ENCODE assay signal across 8 cellular contexts in the genomic region with DNA sequence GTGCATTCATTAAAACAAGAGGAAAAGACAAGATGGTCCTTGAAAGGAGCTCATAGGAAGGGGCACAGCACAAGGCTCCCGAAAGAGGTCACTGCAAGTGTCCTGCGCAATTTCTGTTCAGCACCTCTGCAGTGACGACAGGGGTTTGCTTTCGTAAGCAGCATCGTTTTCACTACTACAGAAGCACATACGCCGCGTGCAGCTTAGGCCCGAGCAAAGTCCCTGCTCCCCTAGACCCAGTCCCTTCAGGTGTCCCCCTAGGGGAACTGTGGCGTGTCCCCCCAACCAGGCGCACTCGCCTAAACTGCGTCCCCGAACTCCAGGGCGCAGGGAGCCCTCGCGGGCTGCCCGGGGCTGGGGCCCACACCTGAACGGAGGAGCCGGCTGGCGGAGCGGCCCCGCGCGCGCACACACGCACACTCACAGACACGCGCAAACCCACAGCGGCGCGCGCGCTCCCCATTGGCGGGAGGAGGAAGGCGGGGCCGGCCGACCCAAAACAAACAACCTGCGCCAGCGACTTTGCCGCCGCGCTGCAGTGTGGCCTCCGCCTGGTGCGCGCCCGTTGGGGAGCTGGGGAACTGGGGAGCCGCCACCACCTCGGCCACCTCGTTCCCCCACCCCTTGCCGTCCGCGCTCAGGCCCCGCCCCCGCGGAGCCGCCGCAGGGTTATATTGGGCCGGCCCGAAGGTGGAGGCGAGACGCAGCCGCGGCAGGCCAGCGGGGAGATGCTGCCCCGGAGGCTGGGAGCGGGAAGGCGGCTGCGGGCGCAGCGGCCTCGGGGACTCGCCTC. TPM values are rescaled to one million over a fixed set of nuclear protein-coding genes. Genes with fewer than 3 reads are reported as not detected.
A peak's percentile ranks its signal among the peaks of the same experiment; 100 is the strongest.
DNase-seq lines count a peak whose midpoint lies in the region; ATAC-seq, FAIRE-seq and TF ChIP-seq lines count a peak whose summit lies in the region.

A gene with protein sequence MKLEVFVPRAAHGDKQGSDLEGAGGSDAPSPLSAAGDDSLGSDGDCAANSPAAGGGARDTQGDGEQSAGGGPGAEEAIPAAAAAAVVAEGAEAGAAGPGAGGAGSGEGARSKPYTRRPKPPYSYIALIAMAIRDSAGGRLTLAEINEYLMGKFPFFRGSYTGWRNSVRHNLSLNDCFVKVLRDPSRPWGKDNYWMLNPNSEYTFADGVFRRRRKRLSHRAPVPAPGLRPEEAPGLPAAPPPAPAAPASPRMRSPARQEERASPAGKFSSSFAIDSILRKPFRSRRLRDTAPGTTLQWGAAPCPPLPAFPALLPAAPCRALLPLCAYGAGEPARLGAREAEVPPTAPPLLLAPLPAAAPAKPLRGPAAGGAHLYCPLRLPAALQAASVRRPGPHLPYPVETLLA (plus strand): TSS at position 699 of the 793 bp plus-strand sequence. CDS start 607 bp downstream, outside the sequence.

- no peaks in the 10 kb centered on the region for H3K36me3 Mint-ChIP-seq in activated naive CD4-positive, alpha-beta T cell treated with anti-CD3 and anti-CD28 coated beads, Interleukin-2, amount 50 U/mL, for 24 hours
- H3K36me3 Mint-ChIP-seq in activated CD8-positive, alpha-beta T cell treated with anti-CD3 and anti-CD28 coated beads for 36 hours (ENCODE audit: low read depth) = no peaks in the 10 kb centered on the region

- H3K9me3 ChIP-seq in trophoblast cell (ENCODE audit: insufficient read depth, low read depth, low read length) = no peaks in the 10 kb centered on the region

- H3K4ac ChIP-seq in trophoblast cell (ENCODE audit: low read depth, low read length) = no peak within 1 kb of the TSS

- peak within 1 kb of the TSS; percentile 52 for H3K4me3 ChIP-seq in trophoblast cell (ENCODE audit: low read depth, low read length)

- H3K9ac ChIP-seq in trophoblast cell (ENCODE audit: low read length) = no peak within 1 kb of the TSS

- H4K8ac ChIP-seq in trophoblast cell (ENCODE audit: low read depth, low read length) = no peak within 1 kb of the TSS

- POLR2A ChIA-PET in activated CD8-positive, alpha-beta T cell treated with anti-CD3 and anti-CD28 coated beads for 36 hours (lab: Charles Lee) = no interaction called here

- H3K18ac ChIP-seq in trophoblast cell (ENCODE audit: low read length) = no peak within 1 kb of the TSS

- no peak within 1 kb of the TSS for H3K23ac ChIP-seq in trophoblast cell (ENCODE audit: low read length)

- ATAC-seq in activated CD8-positive, alpha-beta T cell treated with anti-CD3 and anti-CD28 coated beads for 36 hours = no peak
- ATAC-seq in GM21723 (IDR thresholded peaks at IDR 0.05; ENCODE audit: unreplicated experiment) = no peak

- H3K4me2 ChIP-seq in trophoblast cell (ENCODE audit: low read length) = peak within 1 kb of the TSS; percentile 72

- no peaks in the 10 kb centered on the region for H3K79me1 ChIP-seq in trophoblast cell (ENCODE audit: low read length)

- CTCF ChIA-PET in activated CD8-positive, alpha-beta T cell treated with anti-CD3 and anti-CD28 coated beads for 36 hours (lab: Charles Lee) = interaction anchor here (2.5 kb wide), 1 partner anchor 70 kb away, joined by 8 read pairs; no protein-coding TSS in a partner anchor

- intact Hi-C loops in activated CD8-positive, alpha-beta T cell treated with anti-CD3 and anti-CD28 coated beads for 36 hours (cut with micrococcal nuclease) = loop anchor here (5.0 kb wide), 1 partner anchor 66 kb away; no protein-coding TSS in a partner anchor

- H2BK5ac ChIP-seq in trophoblast cell (ENCODE audit: low read depth, low read length, poor library complexity) = no peak within 1 kb of the TSS

- H3K79me2 ChIP-seq in trophoblast cell (ENCODE audit: control insufficient read depth, insufficient read depth, low read length, poor library complexity) = no peaks in the 10 kb centered on the region

- H3K4me1 ChIP-seq in trophoblast cell (ENCODE audit: control insufficient read depth in 1 of 2, insufficient read depth in 2 of 2, low read length in 2 of 2) = peaks cover 18 to 19% of the 10 kb centered on the region in 2 experiments

- peak within 1 kb of the TSS; percentile 51 for H3K27ac Mint-ChIP-seq in activated naive CD4-positive, alpha-beta T cell treated with anti-CD3 and anti-CD28 coated beads, Interleukin-2, amount 50 U/mL, for 24 hours
- H3K27ac Mint-ChIP-seq in activated CD8-positive, alpha-beta T cell treated with anti-CD3 and anti-CD28 coated beads for 36 hours = no peak within 1 kb of the TSS

- no peak within 1 kb of the TSS for H2BK120ac ChIP-seq in trophoblast cell (ENCODE audit: insufficient read depth, low read length, poor library complexity)

- no peaks in the 10 kb centered on the region for H3K36me3 ChIP-seq in trophoblast cell (ENCODE audit: control insufficient read depth in 1 of 2, insufficient read depth in 2 of 2, low read length in 2 of 2)

- no peak for TF ChIP-seq CTCF in activated CD8-positive, alpha-beta T cell treated with anti-CD3 and anti-CD28 coated beads for 36 hours (IDR thresholded peaks at IDR 0.05)

- in situ Hi-C loops in ACHN (cut with HindIII; ENCODE audit: low pct_ligation_motif_present, low pct_unique_long_range_greater_than_20kb, low sequenced_read_pairs) = no loop called here

- no CpG with 5 or more reads among the region's 73 CpGs for WGBS in trophoblast cell (ENCODE audit: extremely low coverage, insufficient coverage, insufficient read length)

- no peak within 1 kb of the TSS for H2AK5ac ChIP-seq in trophoblast cell (ENCODE audit: low read length)

- H3K27me3 Mint-ChIP-seq in activated naive CD4-positive, alpha-beta T cell treated with anti-CD3 and anti-CD28 coated beads, Interleukin-2, amount 50 U/mL, for 24 hours = peaks cover 54% of the 10 kb centered on the region
- peaks cover 66% of the 10 kb centered on the region for H3K27me3 Mint-ChIP-seq in activated CD8-positive, alpha-beta T cell treated with anti-CD3 and anti-CD28 coated beads for 36 hours

- no peak within 1 kb of the TSS for H4K91ac ChIP-seq in trophoblast cell (ENCODE audit: low read depth, low read length)

- H2BK12ac ChIP-seq in trophoblast cell (ENCODE audit: low read length) = no peak within 1 kb of the TSS

- H2AFZ ChIP-seq in trophoblast cell (ENCODE audit: insufficient read depth, low read length, poor library complexity) = peak within 1 kb of the TSS; percentile 59

- no peak within 1 kb of the TSS for H3K27ac ChIP-seq in trophoblast cell (ENCODE audit: low read depth, low read length)

- H3K4me3 Mint-ChIP-seq in activated naive CD4-positive, alpha-beta T cell treated with anti-CD3 and anti-CD28 coated beads, Interleukin-2, amount 50 U/mL, for 24 hours = peak within 1 kb of the TSS; percentile 71
- peak within 1 kb of the TSS; percentile 38 for H3K4me3 Mint-ChIP-seq in activated CD8-positive, alpha-beta T cell treated with anti-CD3 and anti-CD28 coated beads for 36 hours

- no peak for FAIRE-seq in frontal cortex (lab: Jason Lieb, UNC)

- H3K9me3 Mint-ChIP-seq in activated naive CD4-positive, alpha-beta T cell treated with anti-CD3 and anti-CD28 coated beads, Interleukin-2, amount 50 U/mL, for 24 hours = peaks cover under 1% of the 10 kb centered on the region
- no peaks in the 10 kb centered on the region for H3K9me3 Mint-ChIP-seq in activated CD8-positive, alpha-beta T cell treated with anti-CD3 and anti-CD28 coated beads for 36 hours

- H3K14ac ChIP-seq in trophoblast cell (ENCODE audit: low read length) = no peak within 1 kb of the TSS

- peaks cover 36% of the 10 kb centered on the region for H3K4me1 Mint-ChIP-seq in activated naive CD4-positive, alpha-beta T cell treated with anti-CD3 and anti-CD28 coated beads, Interleukin-2, amount 50 U/mL, for 24 hours
- peaks cover 15% of the 10 kb centered on the region for H3K4me1 Mint-ChIP-seq in activated CD8-positive, alpha-beta T cell treated with anti-CD3 and anti-CD28 coated beads for 36 hours (ENCODE audit: low read depth)

- no peak for DNase-seq in activated naive CD4-positive, alpha-beta T cell (lab: John Stamatoyannopoulos, UW)
- DNase-seq in activated CD8-positive, alpha-beta T cell treated with anti-CD3 and anti-CD28 coated beads for 36 hours = peak; percentile 26
- DNase-seq in frontal cortex (ENCODE audit: low spot score in 2 of 2) (peak; percentile 61 to 72), trophoblast cell (peak; percentile 29 to 53), NCI-H187 treated with DMSO at 0.1 percent for 48 hours (lab: John Stamatoyannopoulos, UW) (no peak), ACHN (no peak)

- no peak within 1 kb of the TSS for H4K12ac ChIP-seq in trophoblast cell (ENCODE audit: low read depth, low read length)

- peaks cover 69% of the 10 kb centered on the region for H3K27me3 ChIP-seq in trophoblast cell (ENCODE audit: insufficient read depth, low read length)

RNA-seq across cellular contexts. Expression of the gene that starts here (rescaled TPM):
- not detected for total RNA-seq in activated CD8-positive, alpha-beta T cell treated with anti-CD3 and anti-CD28 coated beads for 36 hours
- 1.2 TPM for total RNA-seq in frontal cortex
- polyA plus RNA-seq in trophoblast cell (2013) = not detected in 2 replicates

Comparison
In these comparisons a context has a peak if more than half of its experiments do, and no peak if none do; other contexts are left out.
1. Peak in DNase-seq in activated CD8-positive, alpha-beta T cell treated with anti-CD3 and anti-CD28 coated beads for 36 hours; RNA of the gene not detected or under 1 TPM.
2. DNase-seq: peak in frontal cortex (2 of 2) and trophoblast cell (2 of 2); none in activated naive CD4-positive, alpha-beta T cell (0 of 4), NCI-H187 treated with DMSO at 0.1 percent for 48 hours (single experiment) and ACHN (single experiment).